Comparison of ENCODE assay signal across 24 cellular contexts in genomic region chr20:57958050-57958420, GRCh38.
"Had no signal": no experiment of that assay in that cellular context is flagged by ENCODE, and none has a peak within 500 bp of the region (broad histone marks: within the 10 kb centered on the region; RNA-seq: fewer than 3 reads in every experiment).

No MANE protein-coding gene starts in this region.

- H3K27me3 ChIP-seq: esophagus muscularis mucosa, sigmoid colon, upper lobe of right lung had no signal

- ATAC-seq: activated T-cell treated with anti-CD3 and anti-CD28 coated beads, Interleukin-2, amount 50 U/mL, for 4 hours; natural killer cell treated with Interleukin-12 subunit alpha and Interleukin-12 subunit beta and Interleukin-15 and Interleukin-18, amount 100 ng/mL, for 72 hours; stimulated activated naive B cell treated with anti-CD40 and anti-IgM and Interleukin-4, amounts not matched to agents 10 μg/mL and 1 μg/mL and 100 μg/mL, for 72 hours; upper lobe of right lung; WTC11 had no signal

- H3K27ac ChIP-seq: coronary artery, left ventricle myocardium inferior, upper lobe of right lung had no signal

- DNase-seq: activated CD4-positive, alpha-beta T cell treated with anti-CD3 and anti-CD28 coated beads, Interleukin-2, amount 50 U/mL, for 4 hours; activated CD8-positive, alpha-beta memory T cell treated with anti-CD3 and anti-CD28 coated beads for 24 hours; activated CD8-positive, alpha-beta memory T cell treated with anti-CD3 and anti-CD28 coated beads, Interleukin-2, amount 50 U/mL, for 4 hours; activated naive CD4-positive, alpha-beta T cell treated with Interleukin-2 at 50 U/mL for 16 hours; activated naive CD8-positive, alpha-beta T cell treated with anti-CD3 and anti-CD28 coated beads for 36 hours; activated T-cell treated with anti-CD3 and anti-CD28 coated beads, Interleukin-2, amount 50 U/mL, for 4 hours; glutamatergic neuron; hippocampal formation; left ventricle myocardium inferior; midbrain; sigmoid colon; stimulated activated CD4-positive, alpha-beta T cell treated with anti-CD3 and anti-CD28 coated beads, Interleukin-2, amount 100 ng/mL, for 48 hours; stimulated activated CD8-positive, alpha-beta memory T cell treated with anti-CD3 and anti-CD28 coated beads, Interleukin-4, amount 100 ng/mL, for 48 hours; stimulated activated naive B cell treated with anti-CD40 and anti-IgM and Interleukin-4, amounts not matched to agents 10 μg/mL and 1 μg/mL and 100 μg/mL, for 72 hours; T-helper 9 cell; upper lobe of right lung had no signal

- H3K36me3 Mint-ChIP-seq: activated naive CD8-positive, alpha-beta T cell treated with anti-CD3 and anti-CD28 coated beads for 36 hours; natural killer cell treated with Interleukin-12 subunit alpha and Interleukin-12 subunit beta and Interleukin-15 and Interleukin-18, amount 100 ng/mL, for 72 hours; stimulated activated naive B cell treated with anti-CD40 and anti-IgM and Interleukin-4, amounts not matched to agents 10 μg/mL and 1 μg/mL and 100 μg/mL, for 72 hours had no signal

- H3K9me3 Mint-ChIP-seq: activated naive CD8-positive, alpha-beta T cell treated with anti-CD3 and anti-CD28 coated beads for 36 hours; activated T-cell treated with anti-CD3 and anti-CD28 coated beads, Interleukin-2, amount 50 U/mL, for 4 hours; activated T-helper 2 cell treated with anti-CD3 and anti-CD28 coated beads, Interferon-gamma antibody, Interleukin-2, Interleukin-4, amounts not matched to agents 10 μg/mL and 5 μg/mL and 100 μg/mL, durations not matched to agents 14 hours and 24 hours and 36 hours; natural killer cell treated with Interleukin-12 subunit alpha and Interleukin-12 subunit beta and Interleukin-15 and Interleukin-18, amount 100 ng/mL, for 72 hours had no signal

- H3K9me3 ChIP-seq: esophagus muscularis mucosa, left ventricle myocardium inferior, sigmoid colon, upper lobe of right lung had no signal

- H3K27ac Mint-ChIP-seq: activated naive CD8-positive, alpha-beta T cell treated with anti-CD3 and anti-CD28 coated beads for 36 hours; activated T-helper 2 cell treated with anti-CD3 and anti-CD28 coated beads, Interferon-gamma antibody, Interleukin-2, Interleukin-4, amounts not matched to agents 10 μg/mL and 5 μg/mL and 100 μg/mL, durations not matched to agents 14 hours and 24 hours and 36 hours; natural killer cell treated with Interleukin-12 subunit alpha and Interleukin-12 subunit beta and Interleukin-15 and Interleukin-18, amount 100 ng/mL, for 72 hours; stimulated activated naive B cell treated with anti-CD40 and anti-IgM and Interleukin-4, amounts not matched to agents 10 μg/mL and 1 μg/mL and 100 μg/mL, for 72 hours; WTC11 had no signal

- H3K4me3 Mint-ChIP-seq: activated naive CD8-positive, alpha-beta T cell treated with anti-CD3 and anti-CD28 coated beads for 36 hours; activated T-cell treated with anti-CD3 and anti-CD28 coated beads, Interleukin-2, amount 50 U/mL, for 4 hours; natural killer cell treated with Interleukin-12 subunit alpha and Interleukin-12 subunit beta and Interleukin-15 and Interleukin-18, amount 100 ng/mL, for 72 hours; stimulated activated naive B cell treated with anti-CD40 and anti-IgM and Interleukin-4, amounts not matched to agents 10 μg/mL and 1 μg/mL and 100 μg/mL, for 72 hours; WTC11 had no signal

- H3K27me3 Mint-ChIP-seq: activated naive CD8-positive, alpha-beta T cell treated with anti-CD3 and anti-CD28 coated beads for 36 hours had no signal

- FAIRE-seq: astrocyte, bronchial epithelial cell, frontal cortex had no signal

- H3K4me3 ChIP-seq: coronary artery, esophagus muscularis mucosa, left ventricle myocardium inferior, sigmoid colon, upper lobe of right lung had no signal

- H3K4me1 Mint-ChIP-seq: activated naive CD8-positive, alpha-beta T cell treated with anti-CD3 and anti-CD28 coated beads for 36 hours; stimulated activated naive B cell treated with anti-CD40 and anti-IgM and Interleukin-4, amounts not matched to agents 10 μg/mL and 1 μg/mL and 100 μg/mL, for 72 hours had no signal

- H3K36me3 ChIP-seq: esophagus muscularis mucosa, left ventricle myocardium inferior, sigmoid colon, upper lobe of right lung had no signal

- H3K4me1 ChIP-seq: upper lobe of right lung had no signal
